ENCODE assay signal across 8 cellular contexts in genomic region chr20:25574411-25574810, GRCh38. TPM values are rescaled to one million over a fixed set of nuclear protein-coding genes. Genes with fewer than 3 reads are reported as not detected.
DNase-seq lines count a peak whose midpoint lies in the region; ATAC-seq, FAIRE-seq and TF ChIP-seq lines count a peak whose summit lies in the region.

No MANE protein-coding gene starts in this region.

- POLR2A ChIA-PET in GM12878 (lab: Charles Lee), result no interaction called here
- POLR2A ChIA-PET in GM10248 (lab: Yijun Ruan, JAX), result no interaction called here

- CTCF ChIA-PET in GM12878 (lab: Yijun Ruan, JAX), result interaction anchor here (0.6 kb wide), 1 partner anchor 1229 kb away, joined by 3 read pairs; no protein-coding TSS in a partner anchor
- CTCF ChIA-PET in GM10248 (lab: Yijun Ruan, JAX), result no interaction called here

- H3K36me3 ChIP-seq in GM12878 (ENCODE audit: control insufficient read depth in 2 of 2, insufficient read depth in 2 of 2, low read length in 1 of 2), result no peaks in the 10 kb centered on the region
- H3K36me3 ChIP-seq in lower lobe of right lung, result no peaks in the 10 kb centered on the region
- H3K36me3 ChIP-seq in effector memory CD4-positive, alpha-beta T cell (ENCODE audit: control insufficient read depth, insufficient read depth, low read length), result no peaks in the 10 kb centered on the region

- no peak for TF ChIP-seq POLR2A in GM12878 (IDR thresholded peaks at IDR 0.05; ENCODE audit: low read depth, low read length)

- peak; percentile 23; the same call in 1 of the 2 replicates for TF ChIP-seq RAD21 in GM12878 (IDR thresholded peaks at IDR 0.05; ENCODE audit: insufficient read depth, low read depth, low read length)

- H4K20me1 ChIP-seq in GM12878 (ENCODE audit: control insufficient read depth, insufficient read depth), result no peaks in the 10 kb centered on the region

- RAD21 ChIA-PET in GM12878 (lab: Charles Lee; ENCODE audit: unreplicated experiment), result no interaction called here

- 31% methylated on average over 3 of the region's 3 CpGs for WGBS in GM12878 (ENCODE audit: insufficient coverage, insufficient replicate concordance, low lambda C conversion rate, missing lambda C conversion rate)

- no peak overlapping the region for H3K4me2 ChIP-seq in GM12878 (ENCODE audit: control insufficient read depth, insufficient read depth)

- SMC1A ChIA-PET in GM12878 (lab: Charles Lee; ENCODE audit: uncharacterized antibody, unreplicated experiment), result no interaction called here

- no peaks in the 10 kb centered on the region for H3K79me2 ChIP-seq in GM12878 (ENCODE audit: control insufficient read depth, insufficient read depth, low read length)

- H3K4me3 ChIP-seq in LNCaP clone FGC (ENCODE audit: low read depth, low read length), result no peak overlapping the region
- no peak overlapping the region for H3K4me3 ChIP-seq in GM12878
- H3K4me3 ChIP-seq in lower lobe of right lung, result no peak overlapping the region
- H3K4me3 ChIP-seq in effector memory CD4-positive, alpha-beta T cell (ENCODE audit: insufficient read depth, low read depth, low read length, poor library complexity, severe bottlenecking), result no peak overlapping the region

- H3K27ac ChIP-seq in GM12878 (ENCODE audit: control insufficient read depth, insufficient read depth), result no peak overlapping the region
- H3K27ac ChIP-seq in lower lobe of right lung, result no peak overlapping the region
- no peak overlapping the region for H3K27ac ChIP-seq in effector memory CD4-positive, alpha-beta T cell (ENCODE audit: insufficient read depth, low read length, poor library complexity, severe bottlenecking)

- intact Hi-C loops in GM12878 (cut with micrococcal nuclease; ENCODE audit: unreplicated experiment) (no loop called here), lower lobe of right lung (cut with DNase I) (no loop called here), head of caudate nucleus (cut with DNase I) (no loop called here)

- no TSS peak for BruUV-seq in GM12878 (replicated peaks; lab: Mats Ljungman, UMichigan)

- TF ChIP-seq EP300 in GM12878 (IDR thresholded peaks at IDR 0.05; ENCODE audit: borderline replicate concordance in 1 of 2, control insufficient read depth in 1 of 2, low read depth in 2 of 2, low read length in 2 of 2), result no peak

- DNase-seq in ELR (ENCODE audit: low read depth), result peak; percentile 38
- DNase-seq in LNCaP clone FGC (ENCODE audit: low read depth), result no peak
- no peak for DNase-seq in GM12878 (ENCODE audit: low read depth, low spot score)
- DNase-seq in lower lobe of right lung, result no peak
- no peak for DNase-seq in head of caudate nucleus
- no peak for DNase-seq in GM10248 (ENCODE audit: extremely low spot score)
- no peak for DNase-seq in effector memory CD4-positive, alpha-beta T cell
- no peak for DNase-seq in retina

- no peak for ATAC-seq in GM12878
- peak; percentile 46 to 59 for ATAC-seq in lower lobe of right lung

- H3K9me3 ChIP-seq in GM12878 (replicated peaks; ENCODE audit: control insufficient read depth, insufficient read depth, low read length), result no peaks in the 10 kb centered on the region
- no peaks in the 10 kb centered on the region for H3K9me3 ChIP-seq in lower lobe of right lung
- no peaks in the 10 kb centered on the region for H3K9me3 ChIP-seq in effector memory CD4-positive, alpha-beta T cell (ENCODE audit: control insufficient read depth, low read length)

- H3K27me3 ChIP-seq in GM12878 (replicated peaks in 1 of 2; ENCODE audit: control insufficient read depth in 2 of 2, insufficient read depth in 2 of 2, low read length in 1 of 2) (no peaks in the 10 kb centered on the region), lower lobe of right lung (ENCODE audit: low read depth) (no peaks in the 10 kb centered on the region)
- no peaks in the 10 kb centered on the region for H3K27me3 ChIP-seq in effector memory CD4-positive, alpha-beta T cell (replicated peaks; ENCODE audit: control insufficient read depth, insufficient read depth, low read length, poor library complexity, severe bottlenecking)

- no peak overlapping the region for H2AFZ ChIP-seq in GM12878 (ENCODE audit: control insufficient read depth, low read depth, low read length)

- H3K9ac ChIP-seq in GM12878 (ENCODE audit: control insufficient read depth, insufficient read depth, low read length), result no peak overlapping the region

- TF ChIP-seq CTCF in LNCaP clone FGC (IDR thresholded peaks at IDR 0.05; ENCODE audit: control insufficient read depth, extremely low read depth, insufficient read depth) (peak; percentile 47), GM12878 (IDR thresholded peaks at IDR 0.05 in 2 of 3, conservative IDR thresholded peaks at IDR 0.05 in 1 of 3; ENCODE audit: control insufficient read depth in 2 of 3, extremely low read depth in 1 of 3, insufficient read depth in 1 of 3, low read depth in 3 of 3, low read length in 3 of 3) (no peak), lower lobe of right lung (IDR thresholded peaks at IDR 0.05) (no peak), GM10248 (IDR thresholded peaks at IDR 0.05; ENCODE audit: control extremely low read depth, extremely low read depth, low read depth, missing control alignments) (no peak)

- H3K4me1 ChIP-seq in GM12878 (ENCODE audit: control insufficient read depth, insufficient read depth, low read length), result no peaks in the 10 kb centered on the region
- H3K4me1 ChIP-seq in lower lobe of right lung, result no peaks in the 10 kb centered on the region
- H3K4me1 ChIP-seq in effector memory CD4-positive, alpha-beta T cell (ENCODE audit: control insufficient read depth, insufficient read depth, low read length, poor library complexity, severe bottlenecking), result no peaks in the 10 kb centered on the region

- FAIRE-seq in GM12878 (lab: Jason Lieb, UNC), result no peak

- in situ Hi-C loops in GM12878 (cut with MboI), result no loop called here

TF ChIP-seq in GM12878, 131 proteins besides CTCF, POLR2A, EP300 and RAD21 (continues in another document):
- TF ChIP-seq MTA3 (IDR thresholded peaks at IDR 0.05; ENCODE audit: borderline replicate concordance, low read length) (no peak), SREBF2 (IDR thresholded peaks at IDR 0.05; ENCODE audit: low read length) (no peak), NR2F1 (conservative IDR thresholded peaks at IDR 0.05) (no peak), NFYA (IDR thresholded peaks at IDR 0.05; ENCODE audit: borderline replicate concordance, low read depth, low read length) (no peak)
- TF ChIP-seq, protein P1, sequence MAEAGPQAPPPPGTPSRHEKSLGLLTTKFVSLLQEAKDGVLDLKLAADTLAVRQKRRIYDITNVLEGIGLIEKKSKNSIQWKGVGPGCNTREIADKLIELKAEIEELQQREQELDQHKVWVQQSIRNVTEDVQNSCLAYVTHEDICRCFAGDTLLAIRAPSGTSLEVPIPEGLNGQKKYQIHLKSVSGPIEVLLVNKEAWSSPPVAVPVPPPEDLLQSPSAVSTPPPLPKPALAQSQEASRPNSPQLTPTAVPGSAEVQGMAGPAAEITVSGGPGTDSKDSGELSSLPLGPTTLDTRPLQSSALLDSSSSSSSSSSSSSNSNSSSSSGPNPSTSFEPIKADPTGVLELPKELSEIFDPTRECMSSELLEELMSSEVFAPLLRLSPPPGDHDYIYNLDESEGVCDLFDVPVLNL (IDR thresholded peaks at IDR 0.05; ENCODE audit: low read depth, low read length), result no peak
- TF ChIP-seq, protein P2, sequence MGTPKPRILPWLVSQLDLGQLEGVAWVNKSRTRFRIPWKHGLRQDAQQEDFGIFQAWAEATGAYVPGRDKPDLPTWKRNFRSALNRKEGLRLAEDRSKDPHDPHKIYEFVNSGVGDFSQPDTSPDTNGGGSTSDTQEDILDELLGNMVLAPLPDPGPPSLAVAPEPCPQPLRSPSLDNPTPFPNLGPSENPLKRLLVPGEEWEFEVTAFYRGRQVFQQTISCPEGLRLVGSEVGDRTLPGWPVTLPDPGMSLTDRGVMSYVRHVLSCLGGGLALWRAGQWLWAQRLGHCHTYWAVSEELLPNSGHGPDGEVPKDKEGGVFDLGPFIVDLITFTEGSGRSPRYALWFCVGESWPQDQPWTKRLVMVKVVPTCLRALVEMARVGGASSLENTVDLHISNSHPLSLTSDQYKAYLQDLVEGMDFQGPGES (IDR thresholded peaks at IDR 0.05), result no peak

RNA-seq across cellular contexts. Expression of gene NINL, which starts 10.9 kb away (rescaled TPM):
- total RNA-seq in GM12878 (2013; cell fraction: nucleolus; rRNA removed), result 0.15 and 0.22 TPM in 2 replicates
- total RNA-seq in GM12878 (2014; rRNA removed), result 0.11 TPM in 2 replicates
- 0.31 TPM in 1 of 2 replicates, not detected in the other for total RNA-seq in GM12878 (2014; rRNA removed; fragmentation: Illumina TruSeq; extraction: Trizol)
- 0.23 and 0.29 TPM in 2 replicates for total RNA-seq in GM12878 (2021)
- not detected for polyA plus RNA-seq in GM12878 (2011; ENCODE audit: low read depth)
- 0.12 and 0.29 TPM in 2 replicates for polyA plus RNA-seq in GM12878 (2011; rRNA removed)
- 0.07 and 0.10 TPM in 2 replicates for polyA plus RNA-seq in GM12878 (2011; cell fraction: cytosol; rRNA removed)
- 0.19 and 0.60 TPM in 2 replicates for polyA plus RNA-seq in GM12878 (2011; cell fraction: nucleus; rRNA removed)
- polyA plus RNA-seq in GM12878 (2012), result 0.15 and 0.19 TPM in 2 replicates
- 0.07 TPM in 1 of 2 replicates, not detected in the other for polyA plus RNA-seq in GM12878 (2014; fragmentation: Illumina TruSeq; extraction: Trizol)
- under 1 TPM in 1 of 2 experiments, not detected in 1; 0.04 TPM for polyA plus RNA-seq in GM12878 (2014; fragmentation: Nextera tagmentation; extraction: Ambion mirVana)
- polyA plus RNA-seq in GM12878 (2014; rRNA removed), result 0.01 and 0.77 TPM in 2 replicates
- under 1 TPM; 0.09 to 0.25 TPM for polyA plus RNA-seq in GM12878 (2016; fragmentation: Nextera tagmentation; extraction: Ambion mirVana)
- 0.10 and 0.15 TPM in 2 replicates for polyA minus RNA-seq in GM12878 (2011; rRNA and poly(A)+ RNA removed)
- polyA minus RNA-seq in GM12878 (2011; cell fraction: cytosol; rRNA and poly(A)+ RNA removed), result 0.21 TPM in 1 of 2 replicates, not detected in the other
- 0.12 and 0.38 TPM in 2 replicates for polyA minus RNA-seq in GM12878 (2011; cell fraction: nucleus; rRNA and poly(A)+ RNA removed)
- 10.7 TPM for total RNA-seq in lower lobe of right lung

RNA-seq across cellular contexts. Expression of gene NANP, which starts 49.4 kb away (rescaled TPM):
- 7.0 and 7.2 TPM in 2 replicates for total RNA-seq in GM12878 (2013; cell fraction: nucleolus; rRNA removed)
- total RNA-seq in GM12878 (2014; rRNA removed) (4.7 and 5.8 TPM in 2 replicates), GM12878 (2014; rRNA removed; fragmentation: Illumina TruSeq; extraction: Trizol) (5.1 and 5.2 TPM in 2 replicates), GM12878 (2021) (4.6 and 5.1 TPM in 2 replicates), lower lobe of right lung (5.4 TPM)
- 1.8 TPM for polyA plus RNA-seq in GM12878 (2011; ENCODE audit: low read depth)
- polyA plus RNA-seq in GM12878 (2011; rRNA removed) (5.7 and 7.3 TPM in 2 replicates), GM12878 (2014; fragmentation: Illumina TruSeq; extraction: Trizol) (6.5 and 7.6 TPM in 2 replicates), GM12878 (2014; fragmentation: Nextera tagmentation; extraction: Ambion mirVana) (1 to 10 TPM; 4.2 to 4.6 TPM), GM12878 (2014; rRNA removed) (4.1 and 4.4 TPM in 2 replicates), GM12878 (2016; fragmentation: Nextera tagmentation; extraction: Ambion mirVana) (1 to 10 TPM; 5.4 to 6.7 TPM)
- 3.7 and 4.7 TPM in 2 replicates for polyA plus RNA-seq in GM12878 (2011; cell fraction: cytosol; rRNA removed)
- polyA plus RNA-seq in GM12878 (2011; cell fraction: nucleus; rRNA removed), result 1.5 and 1.9 TPM in 2 replicates
- polyA plus RNA-seq in GM12878 (2012), result 2.2 and 2.6 TPM in 2 replicates
- 3.7 and 4.5 TPM in 2 replicates for polyA minus RNA-seq in GM12878 (2011; rRNA and poly(A)+ RNA removed)
- 1.7 and 1.8 TPM in 2 replicates for polyA minus RNA-seq in GM12878 (2011; cell fraction: cytosol; rRNA and poly(A)+ RNA removed)
- 1.8 and 2.6 TPM in 2 replicates for polyA minus RNA-seq in GM12878 (2011; cell fraction: nucleus; rRNA and poly(A)+ RNA removed)
